ENCODE assay signal across 9 cellular contexts in genomic region chr9:96137666-96138429, GRCh38.
DNase-seq lines count a peak whose midpoint lies in the region; ATAC-seq and TF ChIP-seq lines count a peak whose summit lies in the region.
"Had no signal": no experiment of that assay in that cellular context is flagged by ENCODE, and none has a peak within 500 bp of the region (broad histone marks: within the 10 kb centered on the region; RNA-seq: fewer than 3 reads in every experiment).

No MANE protein-coding gene starts in this region.

- H3K4me1 ChIP-seq in right cardiac atrium (ENCODE audit: control insufficient read depth, insufficient read depth, low read length), result no peaks in the 10 kb centered on the region
- H3K4me1 ChIP-seq in heart right ventricle, result peaks cover 0 to 40% (median 0%) of the 10 kb centered on the region in 9 donors
- H3K4me1 ChIP-seq in hepatocyte (ENCODE audit: insufficient read depth), result peaks cover 44% of the 10 kb centered on the region
- peaks cover 44% of the 10 kb centered on the region for H3K4me1 ChIP-seq in vagina

- H3K36me3 Mint-ChIP-seq in activated naive CD8-positive, alpha-beta T cell treated with anti-CD3 and anti-CD28 coated beads for 36 hours, result no peaks in the 10 kb centered on the region

- no peaks in the 10 kb centered on the region for H3K9me2 ChIP-seq in hepatocyte (replicated peaks; ENCODE audit: insufficient read depth)

- ATAC-seq in right cardiac atrium (no peak), heart right ventricle (no peak), HG03565 (IDR thresholded peaks at IDR 0.05; ENCODE audit: unreplicated experiment) (peak; percentile 19)

- no peaks in the 10 kb centered on the region for H3K79me2 ChIP-seq in hepatocyte

- H4K20me1 ChIP-seq in hepatocyte (ENCODE audit: insufficient read depth, poor library complexity, severe bottlenecking), result no peaks in the 10 kb centered on the region

- H3K36me3 ChIP-seq in heart right ventricle, result no peaks in the 10 kb centered on the region
- no peaks in the 10 kb centered on the region for H3K36me3 ChIP-seq in hepatocyte (replicated peaks; ENCODE audit: insufficient read depth, low read depth)
- H3K36me3 ChIP-seq in vagina, result no peaks in the 10 kb centered on the region

- no peak for TF ChIP-seq CTCF in heart right ventricle (IDR thresholded peaks at IDR 0.05)
- no peak for TF ChIP-seq CTCF in hepatocyte (IDR thresholded peaks at IDR 0.05; ENCODE audit: poor library complexity)
- no peak for TF ChIP-seq CTCF in vagina (IDR thresholded peaks at IDR 0.05)

- DNase-seq in right cardiac atrium, result no peak
- no peak for DNase-seq in heart right ventricle
- DNase-seq in hepatocyte (ENCODE audit: low spot score), result no peak
- no peak for DNase-seq in vagina (ENCODE audit: extremely low spot score in 2 of 2)
- DNase-seq in activated naive CD8-positive, alpha-beta T cell treated with anti-CD3 and anti-CD28 coated beads for 36 hours, result no peak
- no peak for DNase-seq in activated gamma-delta T cell treated with Interleukin-2 at 50 U/mL for 16 hours
- no peak for DNase-seq in germinal center (ENCODE audit: low spot score)

- WGBS in right cardiac atrium, result 70% methylated on average over 6 of the region's 6 CpGs
- WGBS in heart right ventricle, 2 donors, result 70 to 71% methylated on average over 6 of the region's 6 CpGs
- 71% methylated on average over 6 of the region's 6 CpGs for WGBS in hepatocyte (ENCODE audit: low lambda C conversion rate, missing lambda C conversion rate)

- peak overlapping the region; percentile 13 for H3K27ac ChIP-seq in right cardiac atrium (ENCODE audit: low read length)
- H3K27ac ChIP-seq in heart right ventricle, result peak overlapping the region in 1 of 10 donors; percentile 87
- H3K27ac ChIP-seq in hepatocyte, result peak overlapping the region; percentile 95
- H3K27ac ChIP-seq in vagina, result peak overlapping the region; percentile 78

- no peak overlapping the region for H3K4me3 ChIP-seq in right cardiac atrium (ENCODE audit: low read length)
- peak overlapping the region in 2 of 10 donors; percentile 12 to 24 for H3K4me3 ChIP-seq in heart right ventricle
- no peak overlapping the region for H3K4me3 ChIP-seq in hepatocyte
- H3K4me3 ChIP-seq in vagina, result peak overlapping the region; percentile 19 to 29

- intact Hi-C loops in right cardiac atrium (cut with DNase I) (no loop called here), heart right ventricle (cut with DNase I) (no loop called here), vagina (cut with DNase I) (no loop called here)

- H3K4me3 Mint-ChIP-seq in activated naive CD8-positive, alpha-beta T cell treated with anti-CD3 and anti-CD28 coated beads for 36 hours, result no peak overlapping the region
- H3K4me3 Mint-ChIP-seq: activated naive CD4-positive, alpha-beta T cell treated with anti-CD3 and anti-CD28 coated beads, Interleukin-2, amount 50 U/mL, for 24 hours had no signal

- TF ChIP-seq POLR2A in vagina (IDR thresholded peaks at IDR 0.05), result no peak

- H2AFZ ChIP-seq in hepatocyte, result no peak overlapping the region

- H3K4me1 Mint-ChIP-seq in activated naive CD8-positive, alpha-beta T cell treated with anti-CD3 and anti-CD28 coated beads for 36 hours, result no peaks in the 10 kb centered on the region

- peaks cover 4% of the 10 kb centered on the region for H3K27me3 Mint-ChIP-seq in activated naive CD8-positive, alpha-beta T cell treated with anti-CD3 and anti-CD28 coated beads for 36 hours
- H3K27me3 Mint-ChIP-seq: activated naive CD4-positive, alpha-beta T cell treated with anti-CD3 and anti-CD28 coated beads, Interleukin-2, amount 50 U/mL, for 24 hours had no signal

- peak overlapping the region; percentile 70 for H3K4me2 ChIP-seq in hepatocyte

- H3K9me3 Mint-ChIP-seq in activated naive CD8-positive, alpha-beta T cell treated with anti-CD3 and anti-CD28 coated beads for 36 hours, result peaks cover 1% of the 10 kb centered on the region

- H3K27me3 ChIP-seq in right cardiac atrium (ENCODE audit: control insufficient read depth, insufficient read depth) (no peaks in the 10 kb centered on the region), heart right ventricle (peaks cover 0 to 32% (median 13%) of the 10 kb centered on the region in 7 donors), hepatocyte (no peaks in the 10 kb centered on the region), vagina (no peaks in the 10 kb centered on the region)

- no peak overlapping the region for H3K27ac Mint-ChIP-seq in activated naive CD8-positive, alpha-beta T cell treated with anti-CD3 and anti-CD28 coated beads for 36 hours
- H3K27ac Mint-ChIP-seq: activated naive CD4-positive, alpha-beta T cell treated with anti-CD3 and anti-CD28 coated beads, Interleukin-2, amount 50 U/mL, for 24 hours had no signal

- H3K9me3 ChIP-seq in right cardiac atrium (ENCODE audit: control insufficient read depth, low read length), result no peaks in the 10 kb centered on the region
- peaks cover 0 to 6% (median 0%) of the 10 kb centered on the region in 11 donors for H3K9me3 ChIP-seq in heart right ventricle
- H3K9me3 ChIP-seq in hepatocyte (ENCODE audit: low read depth), result no peaks in the 10 kb centered on the region
- H3K9me3 ChIP-seq in vagina, result no peaks in the 10 kb centered on the region

Comparison
In these comparisons a context has a peak if more than half of its experiments do, and no peak if none do; other contexts are left out.
1. H3K4me3 ChIP-seq: peak in vagina (2 of 2); none in right cardiac atrium (single experiment) and hepatocyte (single experiment).